Comparison of ENCODE assay signal across 37 cellular contexts in the genomic region with DNA sequence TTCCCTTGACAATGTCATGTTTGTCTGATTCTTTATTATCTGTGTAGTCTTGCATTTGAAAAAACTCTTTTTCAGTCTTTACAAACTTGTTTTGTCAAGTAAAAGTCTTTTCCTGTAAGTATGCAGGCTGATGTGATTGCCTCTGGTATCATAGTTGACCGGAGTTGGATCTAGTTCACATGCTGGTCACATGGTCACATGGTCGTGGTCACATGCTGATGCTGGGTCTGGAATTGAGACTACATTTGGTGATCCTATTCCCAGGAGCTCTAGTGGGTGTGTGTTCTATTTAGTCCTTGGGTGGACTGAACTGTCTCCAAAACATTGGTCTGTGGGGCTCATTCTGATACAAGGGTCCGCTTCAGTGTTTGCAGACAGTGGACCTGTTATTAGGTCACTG.
DNase-seq lines count a peak whose midpoint lies in the region; ATAC-seq, FAIRE-seq and TF ChIP-seq lines count a peak whose summit lies in the region.
"Had no signal": no experiment of that assay in that cellular context is flagged by ENCODE, and none has a peak within 500 bp of the region (broad histone marks: within the 10 kb centered on the region; RNA-seq: fewer than 3 reads in every experiment).

No MANE protein-coding gene starts in this region.

- H3K79me1 ChIP-seq in neuronal stem cell (ENCODE audit: low read depth, low read length) = no peaks in the 10 kb centered on the region

- H4K91ac ChIP-seq in neuronal stem cell (ENCODE audit: low read depth, low read length, poor library complexity) = no peak overlapping the region

- H3K4me1 ChIP-seq in HepG2 (ENCODE audit: insufficient read depth, low read length) (no peaks in the 10 kb centered on the region), right lobe of liver (no peaks in the 10 kb centered on the region), neuronal stem cell (ENCODE audit: control insufficient read depth in 2 of 2, insufficient read depth in 1 of 2, low read depth in 1 of 2, low read length in 2 of 2) (peaks cover 0 to 2% of the 10 kb centered on the region in 2 donors)
- H3K4me1 ChIP-seq: A549; BE2C; BLaER1; BLaER1 treated with 17β-estradiol and CSF1 and Interleukin-3, amounts not matched to agents 10 nM and 100 nM; Caco-2 had no signal

- H3K27ac ChIP-seq in HepG2 (ENCODE audit: extremely low read length, insufficient read depth, low read length) = no peak overlapping the region
- no peak overlapping the region for H3K27ac ChIP-seq in right lobe of liver
- H3K27ac ChIP-seq in neuronal stem cell (replicated peaks; ENCODE audit: low read length) = no peak overlapping the region
- H3K27ac ChIP-seq: 22Rv1; A549; BLaER1; BLaER1 treated with 17β-estradiol and CSF1 and Interleukin-3, amounts not matched to agents 10 nM and 100 nM; C4-2B had no signal

- no peak for DNase-seq in HepG2 (ENCODE audit: low spot score)
- no peak for DNase-seq in right lobe of liver
- DNase-seq in SK-MEL-5 (ENCODE audit: low read depth, low spot score) = peak; percentile 32
- no peak for DNase-seq in WTC11 (ENCODE audit: low spot score)
- no peak for DNase-seq in chondrocyte (ENCODE audit: low spot score)
- DNase-seq in activated CD4-positive, alpha-beta T cell treated with anti-CD3 and anti-CD28 coated beads for 36 hours = no peak
- DNase-seq in neuronal stem cell (ENCODE audit: low spot score) = no peak
- DNase-seq: 8988T; ACHN; AML-193; BE2C; C1 segment of cervical spinal cord; Caco-2; Calu3; CD4-positive, alpha-beta memory T cell; CD4-positive, alpha-beta T cell; CD4-positive, CD25-positive, alpha-beta regulatory T cell; CD8-positive, alpha-beta memory T cell; CD8-positive, alpha-beta T cell; COR-L47; DMS 273 treated with DMSO at 0.1 percent for 48 hours; DMS153; DMS53; DMS79; DMS79 treated with DMSO at 0.1 percent for 48 hours; DND-41; EL had no signal

- H3K4me3 Mint-ChIP-seq in WTC11 (no peak overlapping the region), chondrocyte (ENCODE audit: unreplicated experiment) (no peak overlapping the region)
- H3K4me3 Mint-ChIP-seq in activated CD4-positive, alpha-beta T cell treated with anti-CD3 and anti-CD28 coated beads for 36 hours = no peak overlapping the region
- H3K4me3 Mint-ChIP-seq: B cell; CD14-positive monocyte; CD4-positive, alpha-beta memory T cell; CD4-positive, alpha-beta T cell; CD4-positive, CD25-positive, alpha-beta regulatory T cell; CD8-positive, alpha-beta memory T cell; CD8-positive, alpha-beta T cell had no signal

- POLR2A ChIA-PET in HepG2 (lab: Yijun Ruan, JAX) (no interaction called here), WTC11 (lab: Charles Lee) (no interaction called here)
- POLR2A ChIA-PET in activated CD4-positive, alpha-beta T cell treated with anti-CD3 and anti-CD28 coated beads for 36 hours (lab: Charles Lee) = no interaction called here

- in situ Hi-C loops in HepG2 (cut with HindIII; ENCODE audit: extremely low pct_ligation_motif_present, low pct_unique_long_range_greater_than_20kb) = no loop called here
- in situ Hi-C loops in SK-MEL-5 (cut with HindIII; ENCODE audit: low pct_unique_long_range_greater_than_20kb, low sequenced_read_pairs) = no loop called here

- FAIRE-seq in HepG2 (lab: Jason Lieb, UNC) = no peak
- FAIRE-seq: A204.1, A549, D721Med had no signal

- no peaks in the 10 kb centered on the region for H3K27me3 Mint-ChIP-seq in WTC11 (ENCODE audit: low read depth)
- peaks cover 13% of the 10 kb centered on the region for H3K27me3 Mint-ChIP-seq in chondrocyte (ENCODE audit: low read depth)
- no peaks in the 10 kb centered on the region for H3K27me3 Mint-ChIP-seq in activated CD4-positive, alpha-beta T cell treated with anti-CD3 and anti-CD28 coated beads for 36 hours
- H3K27me3 Mint-ChIP-seq: B cell; CD4-positive, alpha-beta memory T cell; CD4-positive, alpha-beta T cell; CD4-positive, CD25-positive, alpha-beta regulatory T cell; CD8-positive, alpha-beta memory T cell had no signal

- TF ChIP-seq EP300 in HepG2 (IDR thresholded peaks at IDR 0.05; ENCODE audit: low read depth in 2 of 2, low read length in 2 of 2) (no peak), HepG2 (CRISPR knock-in tag; IDR thresholded peaks at IDR 0.05; ENCODE audit: borderline replicate concordance) (no peak), Ishikawa (IDR thresholded peaks at IDR 0.05; ENCODE audit: borderline replicate concordance) (no peak)

- no peak for TF ChIP-seq RAD21 in HepG2 (CRISPR knock-in tag; IDR thresholded peaks at IDR 0.05)
- no peak for TF ChIP-seq RAD21 in Ishikawa (IDR thresholded peaks at IDR 0.05; ENCODE audit: low read depth)

- TF ChIP-seq CTCF in HepG2 (CRISPR knock-in tag; IDR thresholded peaks at IDR 0.05) (no peak), right lobe of liver (IDR thresholded peaks at IDR 0.05) (no peak), WTC11 (IDR thresholded peaks at IDR 0.05) (no peak), chondrocyte (IDR thresholded peaks at IDR 0.05) (no peak)

- no peak overlapping the region for H3K4me3 ChIP-seq in HepG2 (replicated peaks in 1 of 3; ENCODE audit: insufficient read depth in 1 of 3, low read depth in 2 of 3, low read length in 3 of 3)
- no peak overlapping the region for H3K4me3 ChIP-seq in right lobe of liver
- H3K4me3 ChIP-seq in neuronal stem cell (ENCODE audit: low read length in 2 of 2) = no peak overlapping the region
- H3K4me3 ChIP-seq: A549; BLaER1; BLaER1 treated with 17β-estradiol and CSF1 and Interleukin-3, amounts not matched to agents 10 nM and 100 nM had no signal

- H2BK120ac ChIP-seq in neuronal stem cell (ENCODE audit: low read depth, low read length) = no peak overlapping the region

- H2BK12ac ChIP-seq in neuronal stem cell (ENCODE audit: low read length) = no peak overlapping the region

- no peaks in the 10 kb centered on the region; the same call in 1 of the 2 replicates for H3K4me1 Mint-ChIP-seq in WTC11
- no peaks in the 10 kb centered on the region for H3K4me1 Mint-ChIP-seq in chondrocyte (ENCODE audit: low read depth)
- no peaks in the 10 kb centered on the region for H3K4me1 Mint-ChIP-seq in activated CD4-positive, alpha-beta T cell treated with anti-CD3 and anti-CD28 coated beads for 36 hours
- H3K4me1 Mint-ChIP-seq: B cell; CD14-positive monocyte; CD4-positive, alpha-beta memory T cell; CD4-positive, CD25-positive, alpha-beta regulatory T cell; CD8-positive, alpha-beta memory T cell had no signal

- H3K27me3 ChIP-seq in HepG2 (ENCODE audit: control insufficient read depth in 1 of 2, insufficient read depth in 2 of 2, low read length in 2 of 2) (no peaks in the 10 kb centered on the region), right lobe of liver (no peaks in the 10 kb centered on the region), neuronal stem cell (ENCODE audit: control insufficient read depth in 3 of 3, insufficient read depth in 3 of 3, low read depth in 1 of 3, low read length in 3 of 3) (no peaks in the 10 kb centered on the region)
- H3K27me3 ChIP-seq: BE2C; BLaER1; BLaER1 treated with 17β-estradiol and CSF1 and Interleukin-3, amounts not matched to agents 10 nM and 100 nM had no signal

- no peak for ATAC-seq in HepG2
- no peak for ATAC-seq in right lobe of liver
- ATAC-seq in WTC11 = no peak
- no peak for ATAC-seq in activated CD4-positive, alpha-beta T cell treated with anti-CD3 and anti-CD28 coated beads for 36 hours
- ATAC-seq: A549; CD8-positive, alpha-beta T cell had no signal

- no peak overlapping the region for H2BK5ac ChIP-seq in neuronal stem cell (ENCODE audit: low read length)

- no peaks in the 10 kb centered on the region for H3K79me2 ChIP-seq in HepG2 (ENCODE audit: insufficient read depth, low read length)

- no peak overlapping the region for H3K18ac ChIP-seq in neuronal stem cell (ENCODE audit: low read length)

- H3K9me3 ChIP-seq in HepG2 (ENCODE audit: low read length) = peaks cover 18% of the 10 kb centered on the region
- H3K9me3 ChIP-seq in right lobe of liver = no peaks in the 10 kb centered on the region
- H3K9me3 ChIP-seq in neuronal stem cell (replicated peaks in 1 of 2; ENCODE audit: control insufficient read depth in 2 of 2, insufficient read depth in 1 of 2, low read depth in 1 of 2, low read length in 2 of 2) = no peaks in the 10 kb centered on the region
- H3K9me3 ChIP-seq: A549; BE2C; BLaER1; BLaER1 treated with 17β-estradiol and CSF1 and Interleukin-3, amounts not matched to agents 10 nM and 100 nM; Caco-2 had no signal

- H3K9me3 Mint-ChIP-seq in WTC11 (no peaks in the 10 kb centered on the region), chondrocyte (ENCODE audit: low read depth) (peaks cover 3% of the 10 kb centered on the region)
- peaks cover 21% of the 10 kb centered on the region for H3K9me3 Mint-ChIP-seq in activated CD4-positive, alpha-beta T cell treated with anti-CD3 and anti-CD28 coated beads for 36 hours (ENCODE audit: low read depth)

- H2BK15ac ChIP-seq in neuronal stem cell (ENCODE audit: low read length) = no peak overlapping the region

- H3K36me3 ChIP-seq in HepG2 (replicated peaks in 1 of 2; ENCODE audit: control insufficient read depth in 1 of 2, insufficient read depth in 2 of 2, low read length in 2 of 2) (no peaks in the 10 kb centered on the region), right lobe of liver (no peaks in the 10 kb centered on the region), neuronal stem cell (replicated peaks in 1 of 2; ENCODE audit: control insufficient read depth in 2 of 2, insufficient read depth in 2 of 2, low read length in 2 of 2) (no peaks in the 10 kb centered on the region)
- H3K36me3 ChIP-seq: BE2C; BLaER1; BLaER1 treated with 17β-estradiol and CSF1 and Interleukin-3, amounts not matched to agents 10 nM and 100 nM had no signal

- no peaks in the 10 kb centered on the region for H4K20me1 ChIP-seq in HepG2 (ENCODE audit: insufficient read depth, low read length)
- H4K20me1 ChIP-seq: BLaER1; BLaER1 treated with 17β-estradiol and CSF1 and Interleukin-3, amounts not matched to agents 10 nM and 100 nM had no signal

- TF ChIP-seq POLR2A in HepG2 (IDR thresholded peaks at IDR 0.05; ENCODE audit: insufficient read depth in 1 of 2, low read depth in 2 of 2, low read length in 2 of 2) = no peak
- TF ChIP-seq POLR2A in right lobe of liver (IDR thresholded peaks at IDR 0.05) = no peak

- WGBS in HepG2 (ENCODE audit: low lambda C conversion rate) = 12% methylated on average over 3 of the region's 3 CpGs
- 45% methylated on average over 2 of the region's 3 CpGs for WGBS in right lobe of liver (ENCODE audit: insufficient coverage, low coverage, low lambda C conversion rate, missing lambda C conversion rate)
- no CpG with 5 or more reads among the region's 3 CpGs for WGBS in neuronal stem cell (ENCODE audit: extremely low coverage in 2 of 2, insufficient read length in 2 of 2, insufficient replicate concordance in 1 of 2), 2 donors

- no peak overlapping the region for H3K23ac ChIP-seq in neuronal stem cell (ENCODE audit: low read depth, low read length, poor library complexity)

- intact Hi-C loops in HepG2 (cut with micrococcal nuclease; ENCODE audit: unreplicated experiment) = no loop called here
- intact Hi-C loops in right lobe of liver (cut with DNase I) = no loop called here
- intact Hi-C loops in activated CD4-positive, alpha-beta T cell treated with anti-CD3 and anti-CD28 coated beads for 36 hours (cut with DNase I, micrococcal nuclease) = no loop called here

- H2AFZ ChIP-seq in HepG2 (ENCODE audit: low read length) = no peak overlapping the region
- no peak overlapping the region for H2AFZ ChIP-seq in neuronal stem cell (ENCODE audit: low read length)

- no peak overlapping the region for H2AK5ac ChIP-seq in neuronal stem cell (ENCODE audit: low read depth, low read length)

- H4K8ac ChIP-seq in neuronal stem cell (ENCODE audit: low read depth, low read length) = no peak overlapping the region

- H3K36me3 Mint-ChIP-seq in WTC11 (no peaks in the 10 kb centered on the region), chondrocyte (ENCODE audit: low read depth) (no peaks in the 10 kb centered on the region)
- H3K36me3 Mint-ChIP-seq in activated CD4-positive, alpha-beta T cell treated with anti-CD3 and anti-CD28 coated beads for 36 hours (ENCODE audit: low read depth) = no peaks in the 10 kb centered on the region
- H3K36me3 Mint-ChIP-seq: CD14-positive monocyte; CD4-positive, alpha-beta memory T cell; CD4-positive, CD25-positive, alpha-beta regulatory T cell; CD8-positive, alpha-beta memory T cell; CD8-positive, alpha-beta T cell had no signal

- H3K27ac Mint-ChIP-seq in WTC11 (no peak overlapping the region), chondrocyte (ENCODE audit: unreplicated experiment) (no peak overlapping the region)
- no peak overlapping the region for H3K27ac Mint-ChIP-seq in activated CD4-positive, alpha-beta T cell treated with anti-CD3 and anti-CD28 coated beads for 36 hours
- H3K27ac Mint-ChIP-seq: B cell; CD14-positive monocyte; CD4-positive, alpha-beta memory T cell; CD4-positive, alpha-beta T cell; CD8-positive, alpha-beta memory T cell; CD8-positive, alpha-beta T cell had no signal

- H3K4me2 ChIP-seq in HepG2 (ENCODE audit: low read depth, low read length) (no peak overlapping the region), neuronal stem cell (ENCODE audit: insufficient read depth, low read length, poor library complexity, severe bottlenecking) (no peak overlapping the region)
- H3K4me2 ChIP-seq: A549; BLaER1; BLaER1 treated with 17β-estradiol and CSF1 and Interleukin-3, amounts not matched to agents 10 nM and 100 nM had no signal

- CTCF ChIA-PET in HepG2 (lab: Yijun Ruan, JAX; ENCODE audit: low intra/inter-chr PET ratio, low total read pairs) (no interaction called here), WTC11 (lab: Charles Lee) (no interaction called here)
- CTCF ChIA-PET in activated CD4-positive, alpha-beta T cell treated with anti-CD3 and anti-CD28 coated beads for 36 hours (lab: Charles Lee) = no interaction called here

- no peak overlapping the region for H3K14ac ChIP-seq in neuronal stem cell (ENCODE audit: low read length)

- H3K9ac ChIP-seq in HepG2 (ENCODE audit: insufficient read depth, low read depth, low read length) (no peak overlapping the region), neuronal stem cell (ENCODE audit: low read depth, low read length, poor library complexity) (no peak overlapping the region)
- H3K9ac ChIP-seq: BLaER1; BLaER1 treated with 17β-estradiol and CSF1 and Interleukin-3, amounts not matched to agents 10 nM and 100 nM had no signal

- no TSS peak for BruUV-seq in HepG2 (replicated peaks; lab: Mats Ljungman, UMichigan)

- H3K4ac ChIP-seq in neuronal stem cell (ENCODE audit: low read length) = no peak overlapping the region

Comparison
In these comparisons a context has a peak if more than half of its experiments do, and no peak if none do; other contexts are left out.
1. Of the 50 proteins assayed by ChIP-seq in both HepG2 and WTC11: peak only in HepG2: none; only in WTC11: USF2; in both: none; in neither: 49.